1 cellular context compared by ENCODE assay signal in the genomic region with DNA sequence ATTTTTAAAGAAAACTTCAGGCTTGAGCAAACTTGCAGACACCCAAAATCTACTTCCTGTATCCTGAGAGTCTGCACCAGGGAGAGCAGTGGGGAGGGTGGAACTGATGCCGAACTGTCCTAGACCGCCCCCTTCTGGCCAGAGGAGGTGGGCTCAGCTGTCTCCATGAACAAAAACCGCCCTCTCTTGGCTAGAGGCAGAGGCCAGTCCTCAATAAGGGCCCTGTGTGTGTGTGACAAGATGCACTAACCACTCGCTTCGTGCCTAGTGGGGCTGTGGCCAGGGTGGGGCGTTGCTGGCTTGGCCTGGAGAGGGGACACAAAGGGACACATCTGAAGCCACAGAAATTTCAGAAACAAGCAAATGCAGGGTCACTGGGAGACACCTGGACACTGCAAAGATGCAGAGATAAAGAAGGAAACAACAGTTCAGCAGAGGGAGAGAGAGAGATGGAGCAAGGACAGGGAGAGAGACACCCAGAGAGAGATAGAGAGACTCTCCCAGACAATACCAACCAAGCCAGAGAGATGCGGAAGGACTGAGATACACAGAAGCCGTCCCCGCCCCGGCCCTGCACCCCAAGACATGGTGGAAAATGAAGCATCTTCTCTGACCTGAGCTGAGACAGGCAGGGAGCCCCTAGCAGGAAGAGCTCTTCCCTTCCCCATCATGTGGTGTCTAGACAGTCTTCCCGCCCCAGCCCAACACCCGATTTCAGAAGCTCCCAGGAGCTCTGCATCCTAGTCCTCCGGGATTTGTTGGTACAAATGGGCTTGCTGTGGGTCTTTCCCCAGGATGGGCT.
A peak's percentile ranks its signal among the peaks of the same experiment; 100 is the strongest.
TF ChIP-seq lines count a peak whose summit lies in the region.

No MANE protein-coding gene starts in this region.

TF ChIP-seq in K562, 482 proteins besides CTCF, POLR2A, EP300 and RAD21 (continued from another document and continues in another):
- TF ChIP-seq LARP7 (IDR thresholded peaks at IDR 0.05) (no peak), ZNF384 (IDR thresholded peaks at IDR 0.05; ENCODE audit: low read depth, low read length) (peak; percentile 40), ZSCAN32 (CRISPR knock-in tag; IDR thresholded peaks at IDR 0.05) (no peak), ZNF76 (CRISPR knock-in tag; IDR thresholded peaks at IDR 0.05; ENCODE audit: borderline replicate concordance) (no peak), HDAC8 (tag; IDR thresholded peaks at IDR 0.05) (no peak), ETS2 (tag; IDR thresholded peaks at IDR 0.05; ENCODE audit: borderline replicate concordance, poor library complexity, severe bottlenecking) (no peak), ZNF766 (CRISPR knock-in tag; conservative IDR thresholded peaks at IDR 0.05) (0 out of 2 replicates have a peak, but pooled peaks have one; percentile 33), ZC3H8 (IDR thresholded peaks at IDR 0.05) (no peak), ZNF589 (CRISPR knock-in tag; IDR thresholded peaks at IDR 0.05; ENCODE audit: low read depth) (no peak), HCFC1 (IDR thresholded peaks at IDR 0.05; ENCODE audit: low read depth, low read length) (peak; percentile 41; the same call in 1 of the 2 replicates), MYC (IDR thresholded peaks at IDR 0.05; ENCODE audit: low read depth, low read length) (0 out of 2 replicates have a peak, but pooled peaks have one; percentile 45), MYC (CRISPR knock-in tag; IDR thresholded peaks at IDR 0.05; ENCODE audit: borderline replicate concordance, low read depth) (no peak), ATF1 (CRISPR knock-in tag; IDR thresholded peaks at IDR 0.05) (no peak), ATF1 (tag; IDR thresholded peaks at IDR 0.05) (0 out of 2 replicates have a peak, but pooled peaks have one; percentile 37), FOS (IDR thresholded peaks at IDR 0.05; ENCODE audit: extremely low read depth, insufficient read length) (no peak), TCF3 (CRISPR knock-in tag; IDR thresholded peaks at IDR 0.05) (peak; percentile 30; the same call in 1 of the 2 replicates), YY1 (IDR thresholded peaks at IDR 0.05; ENCODE audit: borderline replicate concordance in 1 of 3, control insufficient read depth in 1 of 3, extremely low read depth in 1 of 3, insufficient read depth in 3 of 3, insufficient read length in 1 of 3, insufficient replicate concordance in 2 of 3, low read depth in 1 of 3, low read length in 2 of 3) (peak in 1 of 3 experiments; percentile 52), ZNF431 (CRISPR knock-in tag; IDR thresholded peaks at IDR 0.05) (no peak), NFRKB (IDR thresholded peaks at IDR 0.05; ENCODE audit: low read depth) (no peak), NR2C1 (IDR thresholded peaks at IDR 0.05) (no peak), NR2C1 (tag; IDR thresholded peaks at IDR 0.05) (peak; percentile 9; the same call in 1 of the 2 replicates), FOXK1 (CRISPR knock-in tag; IDR thresholded peaks at IDR 0.05; ENCODE audit: borderline replicate concordance) (0 out of 2 replicates have a peak, but pooled peaks have one; percentile 55), MAZ (CRISPR knock-in tag; conservative IDR thresholded peaks at IDR 0.05 in 1 of 2, IDR thresholded peaks at IDR 0.05 in 1 of 2) (peak in 1 of 2 experiments; percentile 89; a peak in 2 of 4 replicates), ATF7 (IDR thresholded peaks at IDR 0.05) (peak; percentile 60), SNRNP70 (optimal IDR thresholded peaks at IDR 0.05; ENCODE audit: low read depth, low read length) (no peak), TBP (optimal IDR thresholded peaks at IDR 0.05; ENCODE audit: low read depth, low read length) (no peak), XRCC4 (IDR thresholded peaks at IDR 0.05; ENCODE audit: extremely low read depth, insufficient read depth, insufficient read length) (no peak), XRCC5 (IDR thresholded peaks at IDR 0.05; ENCODE audit: low read depth, low read length) (peak; percentile 84; the same call in 1 of the 2 replicates), RBM14 (IDR thresholded peaks at IDR 0.05; ENCODE audit: borderline replicate concordance, insufficient read depth, low read depth, low read length) (no peak), PCBP2 (IDR thresholded peaks at IDR 0.05; ENCODE audit: low read depth, low read length, poor library complexity, severe bottlenecking) (no peak), CBX2 (IDR thresholded peaks at IDR 0.05; ENCODE audit: insufficient read depth, low read length, poor library complexity, severe bottlenecking) (no peak), KAT8 (IDR thresholded peaks at IDR 0.05; ENCODE audit: low read depth) (no peak), EZH2 (IDR thresholded peaks at IDR 0.05; ENCODE audit: borderline replicate concordance, low read depth, low read length) (no peak), KAT7 (CRISPR knock-in tag; IDR thresholded peaks at IDR 0.05; ENCODE audit: borderline replicate concordance) (no peak), ZFPM2 (CRISPR knock-in tag; IDR thresholded peaks at IDR 0.05) (no peak), KLF6 (CRISPR knock-in tag; IDR thresholded peaks at IDR 0.05; ENCODE audit: borderline replicate concordance) (no peak), ZNF668 (CRISPR knock-in tag; IDR thresholded peaks at IDR 0.05) (no peak), EWSR1 (IDR thresholded peaks at IDR 0.05; ENCODE audit: borderline replicate concordance, low read depth, partially characterized antibody) (no peak), DACH1 (IDR thresholded peaks at IDR 0.05; ENCODE audit: partially characterized antibody) (peak; percentile 59), SOX6 (IDR thresholded peaks at IDR 0.05) (peak; percentile 72), ZKSCAN8 (CRISPR knock-in tag; IDR thresholded peaks at IDR 0.05) (no peak), FOXA1 (IDR thresholded peaks at IDR 0.05; ENCODE audit: borderline replicate concordance) (no peak), ZNF354B (CRISPR knock-in tag; IDR thresholded peaks at IDR 0.05) (no peak), ZFP1 (CRISPR knock-in tag; IDR thresholded peaks at IDR 0.05) (no peak), PHF20 (IDR thresholded peaks at IDR 0.05; ENCODE audit: partially characterized antibody) (no peak), SP1 (CRISPR knock-in tag; IDR thresholded peaks at IDR 0.05) (no peak), SIN3A (IDR thresholded peaks at IDR 0.05; ENCODE audit: borderline replicate concordance in 2 of 2, control insufficient read depth in 1 of 2, low read depth in 2 of 2, low read length in 2 of 2) (no peak), SMC3 (conservative IDR thresholded peaks at IDR 0.05; ENCODE audit: insufficient read depth, low read depth, low read length) (peak; percentile 98), ZNF217 (CRISPR knock-in tag; IDR thresholded peaks at IDR 0.05) (no peak), ZNF561 (CRISPR knock-in tag; conservative IDR thresholded peaks at IDR 0.05) (no peak)
- TF ChIP-seq, protein P1, sequence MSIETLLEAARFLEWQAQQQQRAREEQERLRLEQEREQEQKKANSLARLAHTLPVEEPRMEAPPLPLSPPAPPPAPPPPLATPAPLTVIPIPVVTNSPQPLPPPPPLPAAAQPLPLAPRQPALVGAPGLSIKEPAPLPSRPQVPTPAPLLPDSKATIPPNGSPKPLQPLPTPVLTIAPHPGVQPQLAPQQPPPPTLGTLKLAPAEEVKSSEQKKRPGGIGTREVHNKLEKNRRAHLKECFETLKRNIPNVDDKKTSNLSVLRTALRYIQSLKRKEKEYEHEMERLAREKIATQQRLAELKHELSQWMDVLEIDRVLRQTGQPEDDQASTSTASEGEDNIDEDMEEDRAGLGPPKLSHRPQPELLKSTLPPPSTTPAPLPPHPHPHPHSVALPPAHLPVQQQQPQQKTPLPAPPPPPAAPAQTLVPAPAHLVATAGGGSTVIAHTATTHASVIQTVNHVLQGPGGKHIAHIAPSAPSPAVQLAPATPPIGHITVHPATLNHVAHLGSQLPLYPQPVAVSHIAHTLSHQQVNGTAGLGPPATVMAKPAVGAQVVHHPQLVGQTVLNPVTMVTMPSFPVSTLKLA (conservative IDR thresholded peaks at IDR 0.05): no peak
- TF ChIP-seq, protein P2, sequence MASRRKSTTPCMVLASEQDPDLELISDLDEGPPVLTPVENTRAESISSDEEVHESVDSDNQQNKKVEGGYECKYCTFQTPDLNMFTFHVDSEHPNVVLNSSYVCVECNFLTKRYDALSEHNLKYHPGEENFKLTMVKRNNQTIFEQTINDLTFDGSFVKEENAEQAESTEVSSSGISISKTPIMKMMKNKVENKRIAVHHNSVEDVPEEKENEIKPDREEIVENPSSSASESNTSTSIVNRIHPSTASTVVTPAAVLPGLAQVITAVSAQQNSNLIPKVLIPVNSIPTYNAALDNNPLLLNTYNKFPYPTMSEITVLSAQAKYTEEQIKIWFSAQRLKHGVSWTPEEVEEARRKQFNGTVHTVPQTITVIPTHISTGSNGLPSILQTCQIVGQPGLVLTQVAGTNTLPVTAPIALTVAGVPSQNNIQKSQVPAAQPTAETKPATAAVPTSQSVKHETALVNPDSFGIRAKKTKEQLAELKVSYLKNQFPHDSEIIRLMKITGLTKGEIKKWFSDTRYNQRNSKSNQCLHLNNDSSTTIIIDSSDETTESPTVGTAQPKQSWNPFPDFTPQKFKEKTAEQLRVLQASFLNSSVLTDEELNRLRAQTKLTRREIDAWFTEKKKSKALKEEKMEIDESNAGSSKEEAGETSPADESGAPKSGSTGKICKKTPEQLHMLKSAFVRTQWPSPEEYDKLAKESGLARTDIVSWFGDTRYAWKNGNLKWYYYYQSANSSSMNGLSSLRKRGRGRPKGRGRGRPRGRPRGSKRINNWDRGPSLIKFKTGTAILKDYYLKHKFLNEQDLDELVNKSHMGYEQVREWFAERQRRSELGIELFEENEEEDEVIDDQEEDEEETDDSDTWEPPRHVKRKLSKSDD (conservative IDR thresholded peaks at IDR 0.05; ENCODE audit: low read length): no peak
- TF ChIP-seq, protein P3, sequence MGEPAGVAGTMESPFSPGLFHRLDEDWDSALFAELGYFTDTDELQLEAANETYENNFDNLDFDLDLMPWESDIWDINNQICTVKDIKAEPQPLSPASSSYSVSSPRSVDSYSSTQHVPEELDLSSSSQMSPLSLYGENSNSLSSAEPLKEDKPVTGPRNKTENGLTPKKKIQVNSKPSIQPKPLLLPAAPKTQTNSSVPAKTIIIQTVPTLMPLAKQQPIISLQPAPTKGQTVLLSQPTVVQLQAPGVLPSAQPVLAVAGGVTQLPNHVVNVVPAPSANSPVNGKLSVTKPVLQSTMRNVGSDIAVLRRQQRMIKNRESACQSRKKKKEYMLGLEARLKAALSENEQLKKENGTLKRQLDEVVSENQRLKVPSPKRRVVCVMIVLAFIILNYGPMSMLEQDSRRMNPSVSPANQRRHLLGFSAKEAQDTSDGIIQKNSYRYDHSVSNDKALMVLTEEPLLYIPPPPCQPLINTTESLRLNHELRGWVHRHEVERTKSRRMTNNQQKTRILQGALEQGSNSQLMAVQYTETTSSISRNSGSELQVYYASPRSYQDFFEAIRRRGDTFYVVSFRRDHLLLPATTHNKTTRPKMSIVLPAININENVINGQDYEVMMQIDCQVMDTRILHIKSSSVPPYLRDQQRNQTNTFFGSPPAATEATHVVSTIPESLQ (CRISPR knock-in tag; IDR thresholded peaks at IDR 0.05): no peak
- TF ChIP-seq, protein P4, sequence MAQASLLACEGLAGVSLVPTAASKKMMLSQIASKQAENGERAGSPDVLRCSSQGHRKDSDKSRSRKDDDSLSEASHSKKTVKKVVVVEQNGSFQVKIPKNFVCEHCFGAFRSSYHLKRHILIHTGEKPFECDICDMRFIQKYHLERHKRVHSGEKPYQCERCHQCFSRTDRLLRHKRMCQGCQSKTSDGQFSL (CRISPR knock-in tag; IDR thresholded peaks at IDR 0.05): peak; percentile 59; the same call in 1 of the 2 replicates
- TF ChIP-seq, protein P4 (tag; IDR thresholded peaks at IDR 0.05): no peak
- TF ChIP-seq, protein P5, sequence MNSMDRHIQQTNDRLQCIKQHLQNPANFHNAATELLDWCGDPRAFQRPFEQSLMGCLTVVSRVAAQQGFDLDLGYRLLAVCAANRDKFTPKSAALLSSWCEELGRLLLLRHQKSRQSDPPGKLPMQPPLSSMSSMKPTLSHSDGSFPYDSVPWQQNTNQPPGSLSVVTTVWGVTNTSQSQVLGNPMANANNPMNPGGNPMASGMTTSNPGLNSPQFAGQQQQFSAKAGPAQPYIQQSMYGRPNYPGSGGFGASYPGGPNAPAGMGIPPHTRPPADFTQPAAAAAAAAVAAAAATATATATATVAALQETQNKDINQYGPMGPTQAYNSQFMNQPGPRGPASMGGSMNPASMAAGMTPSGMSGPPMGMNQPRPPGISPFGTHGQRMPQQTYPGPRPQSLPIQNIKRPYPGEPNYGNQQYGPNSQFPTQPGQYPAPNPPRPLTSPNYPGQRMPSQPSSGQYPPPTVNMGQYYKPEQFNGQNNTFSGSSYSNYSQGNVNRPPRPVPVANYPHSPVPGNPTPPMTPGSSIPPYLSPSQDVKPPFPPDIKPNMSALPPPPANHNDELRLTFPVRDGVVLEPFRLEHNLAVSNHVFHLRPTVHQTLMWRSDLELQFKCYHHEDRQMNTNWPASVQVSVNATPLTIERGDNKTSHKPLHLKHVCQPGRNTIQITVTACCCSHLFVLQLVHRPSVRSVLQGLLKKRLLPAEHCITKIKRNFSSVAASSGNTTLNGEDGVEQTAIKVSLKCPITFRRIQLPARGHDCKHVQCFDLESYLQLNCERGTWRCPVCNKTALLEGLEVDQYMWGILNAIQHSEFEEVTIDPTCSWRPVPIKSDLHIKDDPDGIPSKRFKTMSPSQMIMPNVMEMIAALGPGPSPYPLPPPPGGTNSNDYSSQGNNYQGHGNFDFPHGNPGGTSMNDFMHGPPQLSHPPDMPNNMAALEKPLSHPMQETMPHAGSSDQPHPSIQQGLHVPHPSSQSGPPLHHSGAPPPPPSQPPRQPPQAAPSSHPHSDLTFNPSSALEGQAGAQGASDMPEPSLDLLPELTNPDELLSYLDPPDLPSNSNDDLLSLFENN (IDR thresholded peaks at IDR 0.05; ENCODE audit: low read depth in 2 of 2, low read length in 2 of 2): peak; percentile 18 to 45; a peak in 2 of 4 replicates
- TF ChIP-seq, protein P6, sequence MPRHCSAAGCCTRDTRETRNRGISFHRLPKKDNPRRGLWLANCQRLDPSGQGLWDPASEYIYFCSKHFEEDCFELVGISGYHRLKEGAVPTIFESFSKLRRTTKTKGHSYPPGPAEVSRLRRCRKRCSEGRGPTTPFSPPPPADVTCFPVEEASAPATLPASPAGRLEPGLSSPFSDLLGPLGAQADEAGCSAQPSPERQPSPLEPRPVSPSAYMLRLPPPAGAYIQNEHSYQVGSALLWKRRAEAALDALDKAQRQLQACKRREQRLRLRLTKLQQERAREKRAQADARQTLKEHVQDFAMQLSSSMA (CRISPR knock-in tag; IDR thresholded peaks at IDR 0.05): no peak
- TF ChIP-seq, protein P7, sequence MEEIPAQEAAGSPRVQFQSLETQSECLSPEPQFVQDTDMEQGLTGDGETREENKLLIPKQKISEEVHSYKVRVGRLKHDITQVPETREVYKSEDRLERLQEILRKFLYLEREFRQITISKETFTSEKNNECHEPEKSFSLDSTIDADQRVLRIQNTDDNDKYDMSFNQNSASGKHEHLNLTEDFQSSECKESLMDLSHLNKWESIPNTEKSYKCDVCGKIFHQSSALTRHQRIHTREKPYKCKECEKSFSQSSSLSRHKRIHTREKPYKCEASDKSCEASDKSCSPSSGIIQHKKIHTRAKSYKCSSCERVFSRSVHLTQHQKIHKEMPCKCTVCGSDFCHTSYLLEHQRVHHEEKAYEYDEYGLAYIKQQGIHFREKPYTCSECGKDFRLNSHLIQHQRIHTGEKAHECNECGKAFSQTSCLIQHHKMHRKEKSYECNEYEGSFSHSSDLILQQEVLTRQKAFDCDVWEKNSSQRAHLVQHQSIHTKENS (CRISPR knock-in tag; IDR thresholded peaks at IDR 0.05): no peak
